ENCODE assay signal across 1 cellular context in genomic region chr15:70528270-70528706, GRCh38.
TF ChIP-seq lines count a peak whose summit lies in the region.

No MANE protein-coding gene starts in this region.

TF ChIP-seq in GM23338, 12 proteins besides CTCF, POLR2A, EP300 and RAD21 (continued from another document):
- TF ChIP-seq ETS1 (IDR thresholded peaks at IDR 0.05): no peak
TF ChIP-seq in GM23338: peak in this region for 0.
